In the genomic region with DNA sequence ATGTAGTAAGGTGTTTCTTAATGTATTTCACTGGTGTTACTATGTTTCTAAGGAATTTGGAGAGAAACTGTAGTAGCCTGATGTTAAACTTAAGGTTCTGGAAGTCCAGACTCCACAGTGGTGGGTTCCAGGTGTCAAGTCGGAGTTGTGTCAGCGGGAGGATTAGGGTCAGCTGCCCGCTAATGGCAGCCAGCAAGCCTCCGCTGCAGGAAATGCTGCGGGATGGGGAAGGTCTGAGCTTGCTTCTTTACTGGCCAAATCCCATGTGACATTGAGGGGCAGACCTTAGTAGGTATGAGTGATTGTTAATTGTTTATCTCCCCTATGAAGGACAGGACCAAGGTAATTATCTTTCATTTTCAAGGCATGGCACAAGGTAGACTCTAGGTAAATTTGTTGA, we compare ENCODE assay signal across 16 cellular contexts.
"Had no signal": no experiment of that assay in that cellular context is flagged by ENCODE, and none has a peak within 500 bp of the region (broad histone marks: within the 10 kb centered on the region; RNA-seq: fewer than 3 reads in every experiment).

No MANE protein-coding gene starts in this region.

- H3K27me3 ChIP-seq: sigmoid colon had no signal

- H3K4me1 ChIP-seq: prostate gland had no signal

- H3K9me3 ChIP-seq: prostate gland, sigmoid colon had no signal

- H3K4me3 ChIP-seq: lung, prostate gland, sigmoid colon had no signal

- H3K4me3 Mint-ChIP-seq: activated CD8-positive, alpha-beta T cell treated with anti-CD3 and anti-CD28 coated beads for 36 hours; activated naive CD8-positive, alpha-beta T cell treated with anti-CD3 and anti-CD28 coated beads, Interleukin-2, amount 10 ng/mL, durations not matched to agents 7 days and 5 days had no signal

- H3K36me3 ChIP-seq: prostate gland, sigmoid colon had no signal

- H3K27me3 Mint-ChIP-seq: activated CD8-positive, alpha-beta T cell treated with anti-CD3 and anti-CD28 coated beads for 36 hours; naive B cell had no signal

- DNase-seq: activated CD4-positive, alpha-beta T cell treated with anti-CD3 and anti-CD28 coated beads for 4 hours; activated CD8-positive, alpha-beta memory T cell treated with anti-CD3 and anti-CD28 coated beads, Interleukin-2, amount 50 U/mL, for 48 hours; activated CD8-positive, alpha-beta T cell treated with anti-CD3 and anti-CD28 coated beads for 36 hours; activated naive CD8-positive, alpha-beta T cell treated with anti-CD3 and anti-CD28 coated beads, Interleukin-2, amount 10 ng/mL, durations not matched to agents 7 days and 5 days; effector CD4-positive, alpha-beta T cell; hypothalamus; left cardiac atrium; midbrain; naive B cell; sigmoid colon; stimulated activated CD4-positive, alpha-beta T cell treated with anti-CD3 and anti-CD28 coated beads, Interleukin-2, amount 100 ng/mL, for 24 hours; stimulated activated naive CD4-positive, alpha-beta T cell treated with Interleukin-2 at 50 U/mL for 16 hours; T1000 had no signal

- H3K36me3 Mint-ChIP-seq: activated naive CD8-positive, alpha-beta T cell treated with anti-CD3 and anti-CD28 coated beads, Interleukin-2, amount 10 ng/mL, durations not matched to agents 7 days and 5 days; naive B cell had no signal

- H3K9me3 Mint-ChIP-seq: activated CD8-positive, alpha-beta T cell treated with anti-CD3 and anti-CD28 coated beads for 36 hours; activated naive CD8-positive, alpha-beta T cell treated with anti-CD3 and anti-CD28 coated beads, Interleukin-2, amount 10 ng/mL, durations not matched to agents 7 days and 5 days; naive B cell had no signal

- H3K27ac Mint-ChIP-seq: activated CD8-positive, alpha-beta T cell treated with anti-CD3 and anti-CD28 coated beads for 36 hours; activated naive CD8-positive, alpha-beta T cell treated with anti-CD3 and anti-CD28 coated beads, Interleukin-2, amount 10 ng/mL, durations not matched to agents 7 days and 5 days had no signal

- H3K27ac ChIP-seq: VCaP had no signal
